8 cellular contexts compared by ENCODE assay signal in genomic region chr2:104872034-104872865, GRCh38. TPM values are rescaled to one million over a fixed set of nuclear protein-coding genes. Genes with fewer than 3 reads are reported as not detected.
DNase-seq lines count a peak whose midpoint lies in the region; ATAC-seq lines count a peak whose summit lies in the region.

No MANE protein-coding gene starts in this region.

- peak overlapping the region; percentile 57 for H2AFZ ChIP-seq in neuron (ENCODE audit: low read depth, low read length)

- peak overlapping the region in 3 of 11 experiments; percentile 67 to 81 (median 76); a peak in 4 of 22 replicates for H3K9ac ChIP-seq in BLaER1 treated with 17β-estradiol and CSF1 and Interleukin-3, amounts not matched to agents 10 nM and 100 nM

- peaks cover 1% of the 10 kb centered on the region for H3K36me3 Mint-ChIP-seq in IgD-negative memory B cell

- peak overlapping the region in 1 of 3 donors; percentile 7 for H3K27ac Mint-ChIP-seq in IgD-negative memory B cell

- no peak for ATAC-seq in HG03097 (IDR thresholded peaks at IDR 0.05; ENCODE audit: low FRiP score, unreplicated experiment)

- peak overlapping the region; percentile 83 to 99 (median 97) for H3K4me2 ChIP-seq in BLaER1 treated with 17β-estradiol and CSF1 and Interleukin-3, amounts not matched to agents 10 nM and 100 nM

- H3K4me1 Mint-ChIP-seq in IgD-negative memory B cell: peaks cover 6 to 18% (median 13%) of the 10 kb centered on the region in 3 donors

- DNase-seq in ecto neural progenitor cell (ENCODE audit: low spot score) (peak; percentile 71), GF-D8 (lab: John Stamatoyannopoulos, UW) (no peak), activated gamma-delta T cell treated with Interleukin-2 at 50 U/mL for 16 hours (no peak), HK-2 (ENCODE audit: unreplicated experiment) (no peak)

- no peaks in the 10 kb centered on the region for H3K9me3 Mint-ChIP-seq in IgD-negative memory B cell

- H3K27me3 ChIP-seq in BLaER1 treated with 17β-estradiol and CSF1 and Interleukin-3, amounts not matched to agents 10 nM and 100 nM: peaks cover 67 to 80% (median 72%) of the 10 kb centered on the region in 11 experiments
- H3K27me3 ChIP-seq in neuron (ENCODE audit: insufficient read depth, low read length): no peaks in the 10 kb centered on the region

- H3K36me3 ChIP-seq in BLaER1 treated with 17β-estradiol and CSF1 and Interleukin-3, amounts not matched to agents 10 nM and 100 nM: no peaks in the 10 kb centered on the region
- H3K36me3 ChIP-seq in neuron (ENCODE audit: insufficient read depth, low read length): peaks cover 5% of the 10 kb centered on the region

- peak overlapping the region; percentile 81 to 93 (median 87) for H3K4me3 Mint-ChIP-seq in IgD-negative memory B cell

- H4K20me1 ChIP-seq in BLaER1 treated with 17β-estradiol and CSF1 and Interleukin-3, amounts not matched to agents 10 nM and 100 nM: peaks cover 0 to 52% (median 32%) of the 10 kb centered on the region in 11 experiments; a peak in 15 of 22 replicates

- H3K9me3 ChIP-seq in BLaER1 treated with 17β-estradiol and CSF1 and Interleukin-3, amounts not matched to agents 10 nM and 100 nM (replicated peaks in 1 of 11): no peaks in the 10 kb centered on the region
- H3K9me3 ChIP-seq in neuron (ENCODE audit: low read length): no peaks in the 10 kb centered on the region

- H3K4me3 ChIP-seq in BLaER1 treated with 17β-estradiol and CSF1 and Interleukin-3, amounts not matched to agents 10 nM and 100 nM: peak overlapping the region; percentile 61 to 77 (median 69)
- peak overlapping the region; percentile 83 for H3K4me3 ChIP-seq in neuron (ENCODE audit: low read length)

- H3K4me1 ChIP-seq in BLaER1 treated with 17β-estradiol and CSF1 and Interleukin-3, amounts not matched to agents 10 nM and 100 nM: peaks cover 8 to 34% (median 20%) of the 10 kb centered on the region in 10 experiments; a peak in 17 of 20 replicates
- H3K4me1 ChIP-seq in neuron (ENCODE audit: insufficient read depth, low read length): peaks cover 22% of the 10 kb centered on the region

- H3K27me3 Mint-ChIP-seq in IgD-negative memory B cell: peaks cover 41% of the 10 kb centered on the region

- H3K27ac ChIP-seq in BLaER1 treated with 17β-estradiol and CSF1 and Interleukin-3, amounts not matched to agents 10 nM and 100 nM: no peak overlapping the region

RNA-seq across cellular contexts. Expression of gene POU3F3, which starts 18.3 kb away (rescaled TPM):
- not detected for polyA plus RNA-seq in IgD-negative memory B cell
